In the genomic region with DNA sequence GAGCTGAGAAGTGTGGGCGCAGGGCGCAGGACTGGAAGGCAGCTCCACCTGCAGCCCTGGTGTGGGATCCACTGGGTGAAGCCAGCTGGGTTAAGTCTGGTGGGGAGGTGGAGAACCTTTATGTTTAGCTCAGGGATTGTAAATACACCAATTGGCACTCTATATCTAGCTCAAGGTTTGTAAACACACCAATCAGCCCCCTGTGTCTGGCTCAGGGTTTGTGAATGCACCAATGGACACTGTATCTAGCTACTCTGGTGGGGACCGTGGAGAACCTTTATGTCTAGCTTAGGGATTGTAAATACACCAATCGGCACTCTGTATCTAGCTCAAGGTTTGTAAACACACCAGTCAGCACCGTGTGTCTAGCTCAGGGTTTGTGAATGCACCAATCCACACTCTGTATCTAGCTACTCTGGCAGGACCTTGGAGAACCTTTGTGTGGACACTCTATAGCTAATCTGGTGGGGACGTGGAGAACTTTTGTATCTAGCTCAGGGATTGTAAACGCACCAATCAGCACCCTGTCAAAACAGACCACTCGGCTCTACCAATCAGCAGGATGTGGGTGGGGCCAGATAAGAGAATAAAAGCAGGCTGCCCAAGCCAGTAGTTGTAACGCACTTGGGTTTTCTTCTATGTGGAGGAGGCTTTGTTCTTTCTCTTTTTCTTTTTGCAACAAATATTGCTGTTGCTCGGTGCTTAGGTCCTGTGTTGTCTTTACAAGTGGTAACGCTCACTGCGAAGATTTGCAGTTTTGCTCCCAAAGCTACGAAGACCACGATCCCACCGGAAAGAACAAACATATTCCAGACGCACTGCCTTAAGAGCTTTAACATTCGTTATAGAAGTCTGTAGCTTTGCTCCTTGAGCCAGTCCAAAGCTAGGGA, we compare ENCODE assay signal across 6 cellular contexts. TPM values are rescaled to one million over a fixed set of nuclear protein-coding genes. Genes with fewer than 3 reads are reported as not detected.
DNase-seq lines count a peak whose midpoint lies in the region; FAIRE-seq and TF ChIP-seq lines count a peak whose summit lies in the region.
"Not testable (repeated sequence)": the region's sequence is repeated elsewhere in the genome, so short reads cannot be mapped to it uniquely, and the experiment has no call there.

No MANE protein-coding gene starts in this region.

- in situ Hi-C loops in mammary epithelial cell (cut with MboI; ENCODE audit: low sequenced_read_pairs in 2 of 2): not testable (repeated sequence)

- 86% methylated on average over 14 of the region's 17 CpGs for WGBS in mammary epithelial cell (ENCODE audit: low coverage, missing lambda C conversion rate)
- 80 to 85% methylated on average over 17 of the region's 17 CpGs for WGBS in sigmoid colon, 2 donors

- peaks cover 30% of the 10 kb centered on the region for H3K9me3 ChIP-seq in BLaER1
- H3K9me3 ChIP-seq in Loucy (ENCODE audit: insufficient read depth, low read depth, low read length); keratinocyte (ENCODE audit: control insufficient read depth, low read depth, low read length); sigmoid colon: not testable (repeated sequence)
- peaks cover 20% of the 10 kb centered on the region for H3K9me3 ChIP-seq in mammary epithelial cell (replicated peaks; ENCODE audit: insufficient read depth, low read length)

- H3F3A ChIP-seq in Loucy (ENCODE audit: low read depth): not testable (repeated sequence)

- not testable (repeated sequence) for H3K9me2 ChIP-seq in Loucy (replicated peaks; ENCODE audit: low read depth, low read length)

- H3K4me1 ChIP-seq in BLaER1 (peaks cover 45% of the 10 kb centered on the region), Loucy (ENCODE audit: insufficient read depth, low read length, poor library complexity, severe bottlenecking) (peaks cover 31% of the 10 kb centered on the region), mammary epithelial cell (ENCODE audit: insufficient read depth, low read length) (peaks cover 27% of the 10 kb centered on the region), keratinocyte (ENCODE audit: control insufficient read depth, extremely low read depth, insufficient read depth, low read length) (peaks cover 17% of the 10 kb centered on the region), sigmoid colon (peaks cover 0 to 36% (median 28%) of the 10 kb centered on the region in 4 donors)

- peaks cover 15% of the 10 kb centered on the region; the same call in 1 of the 2 replicates for H3K36me3 ChIP-seq in BLaER1
- not testable (repeated sequence) for H3K36me3 ChIP-seq in Loucy (ENCODE audit: insufficient read depth, low read length); mammary epithelial cell (ENCODE audit: insufficient read depth, low read length)
- peaks cover 11 to 14% of the 10 kb centered on the region in 2 experiments for H3K36me3 ChIP-seq in keratinocyte (ENCODE audit: control insufficient read depth in 2 of 2, extremely low read depth in 1 of 2, insufficient read depth in 2 of 2, low read length in 2 of 2)
- peaks cover 0 to 13% (median 5%) of the 10 kb centered on the region in 4 donors for H3K36me3 ChIP-seq in sigmoid colon

- TF ChIP-seq CTCF in Loucy (conservative IDR thresholded peaks at IDR 0.05; ENCODE audit: low read length); keratinocyte (optimal IDR thresholded peaks at IDR 0.05 in 1 of 3, IDR thresholded peaks at IDR 0.05 in 1 of 3, conservative IDR thresholded peaks at IDR 0.05 in 1 of 3; ENCODE audit: extremely low read depth in 1 of 3, insufficient read depth in 2 of 3, low read length in 3 of 3); sigmoid colon (IDR thresholded peaks at IDR 0.05): not testable (repeated sequence)
- TF ChIP-seq CTCF in mammary epithelial cell (conservative IDR thresholded peaks at IDR 0.05 in 1 of 2, IDR thresholded peaks at IDR 0.05 in 1 of 2; ENCODE audit: extremely low read depth in 1 of 2, insufficient read depth in 1 of 2, low read depth in 1 of 2, low read length in 2 of 2): peak in 1 of 2 donors; percentile 6

- DNase-seq in T1000 (lab: John Stamatoyannopoulos, UW) (peak; percentile 62), sigmoid colon (peak; percentile 60)
- DNase-seq in mammary epithelial cell; keratinocyte (ENCODE audit: low read depth, low spot score): not testable (repeated sequence)

- not testable (repeated sequence) for FAIRE-seq in keratinocyte (lab: Jason Lieb, UNC)

- intact Hi-C loops in mammary epithelial cell (cut with micrococcal nuclease) (loop anchor here (1.0 kb wide), 1 partner anchor 211 kb away; no protein-coding TSS in a partner anchor), sigmoid colon (cut with DNase I) (loop anchor here (10.0 kb wide), 1 partner anchor 116 kb away; no protein-coding TSS in a partner anchor)

- H4K20me1 ChIP-seq in BLaER1; Loucy (ENCODE audit: insufficient read depth, low read length, poor library complexity, severe bottlenecking); mammary epithelial cell (ENCODE audit: insufficient read depth, low read length); keratinocyte (ENCODE audit: control insufficient read depth, extremely low read depth, insufficient read depth, low read length): not testable (repeated sequence)

- TF ChIP-seq EP300 in sigmoid colon (IDR thresholded peaks at IDR 0.05): not testable (repeated sequence)

- CTCF ChIA-PET in mammary epithelial cell (lab: Charles Lee; ENCODE audit: low non-redundant PET): not testable (repeated sequence)

- H3K27ac ChIP-seq in BLaER1: peak overlapping the region; percentile 81
- H3K27ac ChIP-seq in mammary epithelial cell (ENCODE audit: insufficient read depth, low read depth, low read length); keratinocyte (ENCODE audit: control insufficient read depth, insufficient read depth, low read length): not testable (repeated sequence)
- peak overlapping the region; percentile 73 to 87 (median 77) for H3K27ac ChIP-seq in sigmoid colon

- H3K4me3 ChIP-seq in BLaER1 (peak overlapping the region; percentile 74), Loucy (ENCODE audit: low read length, poor library complexity, severe bottlenecking) (peak overlapping the region; percentile 66), mammary epithelial cell (replicated peaks in 1 of 3; ENCODE audit: insufficient read depth in 1 of 3, low read depth in 2 of 3, low read length in 3 of 3) (peak overlapping the region in 1 of 3 experiments; percentile 54), keratinocyte (ENCODE audit: control insufficient read depth in 2 of 3, extremely low read depth in 1 of 3, insufficient read depth in 2 of 3, low read depth in 1 of 3, low read length in 3 of 3) (peak overlapping the region in 2 of 3 experiments; percentile 45 to 51), sigmoid colon (peak overlapping the region; percentile 29 to 60 (median 52))

- TF ChIP-seq POLR2A in sigmoid colon (IDR thresholded peaks at IDR 0.05): not testable (repeated sequence)

- dilution Hi-C loops in mammary epithelial cell (cut with HindIII; ENCODE audit: low sequenced_read_pairs); keratinocyte (cut with MboI; ENCODE audit: extremely low pct_ligation_motif_present, low sequenced_read_pairs): not testable (repeated sequence)

- H3K79me2 ChIP-seq in Loucy (ENCODE audit: insufficient read depth, low read length): peaks cover 26% of the 10 kb centered on the region
- H3K79me2 ChIP-seq in mammary epithelial cell (ENCODE audit: insufficient read depth, low read length): peaks cover 31% of the 10 kb centered on the region
- H3K79me2 ChIP-seq in keratinocyte (ENCODE audit: control insufficient read depth, insufficient read depth, low read length): peaks cover 32% of the 10 kb centered on the region

- H3K9ac ChIP-seq in BLaER1 (peak overlapping the region; percentile 79), Loucy (ENCODE audit: low read depth, low read length, poor library complexity, severe bottlenecking) (peak overlapping the region; percentile 71), keratinocyte (ENCODE audit: control insufficient read depth, extremely low read depth, insufficient read depth, low read length) (peak overlapping the region; percentile 58)
- H3K9ac ChIP-seq in mammary epithelial cell (ENCODE audit: insufficient read depth, low read length): not testable (repeated sequence)

- H3K27me3 ChIP-seq in BLaER1; Loucy (ENCODE audit: insufficient read depth, low read length, poor library complexity, severe bottlenecking); mammary epithelial cell (ENCODE audit: insufficient read depth, low read length); keratinocyte (ENCODE audit: control insufficient read depth, extremely low read depth, insufficient read depth, low read length); sigmoid colon: not testable (repeated sequence)

- peak overlapping the region; percentile 91 for H3K4me2 ChIP-seq in BLaER1
- peak overlapping the region; percentile 90 for H3K4me2 ChIP-seq in Loucy (ENCODE audit: low read depth, low read length, poor library complexity, severe bottlenecking)
- peak overlapping the region; percentile 61 for H3K4me2 ChIP-seq in mammary epithelial cell (ENCODE audit: insufficient read depth, low read depth, low read length)
- H3K4me2 ChIP-seq in keratinocyte (ENCODE audit: control insufficient read depth, extremely low read depth, insufficient read depth, low read depth, low read length): peak overlapping the region; percentile 75

- not testable (repeated sequence) for H2AFZ ChIP-seq in Loucy (ENCODE audit: low read length); keratinocyte (ENCODE audit: control insufficient read depth, low read length)
- peak overlapping the region; percentile 84 for H2AFZ ChIP-seq in mammary epithelial cell (ENCODE audit: low read depth, low read length)

- not testable (repeated sequence) for H3K9me1 ChIP-seq in keratinocyte (ENCODE audit: control insufficient read depth, extremely low read depth, insufficient read depth, low read length)

- BruUV-seq in mammary epithelial cell (replicated peaks; lab: Mats Ljungman, UMichigan): TSS peak; percentile 8

RNA-seq across cellular contexts. Expression of gene TMEM14C, which starts 1.7 kb away (rescaled TPM):
- total RNA-seq in mammary epithelial cell (100 to 1,000 TPM in 1 of 2 donors, 10 to 100 TPM in 1; 90.0 to 113 TPM), sigmoid colon (100 to 1,000 TPM; 115 to 199 (median 170) TPM)
- polyA plus RNA-seq in mammary epithelial cell (168 TPM), keratinocyte (245 to 304 TPM (median 246 TPM) in 3 replicates), sigmoid colon (100 to 1,000 TPM in 2 of 3 donors, 10 to 100 TPM in 1; 86.0 to 130 (median 110) TPM)
- polyA minus RNA-seq in mammary epithelial cell (42.8 TPM), keratinocyte (29.3 to 97.4 TPM (median 80.2 TPM) in 3 replicates)
- polyA plus RNA-seq in keratinocyte (2011; ENCODE audit: low read depth): 56.7 TPM
- polyA plus RNA-seq in keratinocyte (2011; cell fraction: cytosol; rRNA removed): 228 and 376 TPM in 2 replicates
- polyA plus RNA-seq in keratinocyte (2011; cell fraction: nucleus; rRNA removed): 120 and 159 TPM in 2 replicates
- 161 and 186 TPM in 2 replicates for polyA plus RNA-seq in keratinocyte (2012; ENCODE audit: low replicate concordance)
- polyA minus RNA-seq in keratinocyte (2011; cell fraction: cytosol; rRNA and poly(A)+ RNA removed): 88.8 TPM
- polyA minus RNA-seq in keratinocyte (2011; cell fraction: nucleus; rRNA and poly(A)+ RNA removed): 21.6 and 34.7 TPM in 2 replicates

RNA-seq across cellular contexts. Expression of gene TMEM14B, which starts 26.4 kb away (rescaled TPM):
- 10 to 100 TPM; 39.3 to 63.5 TPM for total RNA-seq in mammary epithelial cell
- polyA plus RNA-seq in mammary epithelial cell: 67.5 TPM
- polyA minus RNA-seq in mammary epithelial cell: 51.4 TPM
- 86.2 to 157 TPM (median 96.2 TPM) in 3 replicates for polyA plus RNA-seq in keratinocyte
- polyA plus RNA-seq in keratinocyte (2011; ENCODE audit: low read depth): 24.1 TPM
- polyA plus RNA-seq in keratinocyte (2011; cell fraction: cytosol; rRNA removed): 84.7 and 117 TPM in 2 replicates
- 25.9 and 36.5 TPM in 2 replicates for polyA plus RNA-seq in keratinocyte (2011; cell fraction: nucleus; rRNA removed)
- 52.9 and 85.5 TPM in 2 replicates for polyA plus RNA-seq in keratinocyte (2012; ENCODE audit: low replicate concordance)
- polyA minus RNA-seq in keratinocyte: 11.0 to 59.4 TPM (median 31.0 TPM) in 3 replicates
- 34.9 TPM for polyA minus RNA-seq in keratinocyte (2011; cell fraction: cytosol; rRNA and poly(A)+ RNA removed)
- 6.2 and 12.6 TPM in 2 replicates for polyA minus RNA-seq in keratinocyte (2011; cell fraction: nucleus; rRNA and poly(A)+ RNA removed)
- 100 to 1,000 TPM in 2 of 4 donors, 10 to 100 TPM in 2; 51.5 to 124 (median 98.2) TPM for total RNA-seq in sigmoid colon
- polyA plus RNA-seq in sigmoid colon: 10 to 100 TPM; 55.7 to 97.3 (median 79.8) TPM

RNA-seq across cellular contexts. Expression of gene PAK1IP1, which starts 26.4 kb away (rescaled TPM):
- total RNA-seq in mammary epithelial cell (10 to 100 TPM; 14.8 to 24.7 TPM), sigmoid colon (10 to 100 TPM in 2 of 4 donors, 1 to 10 TPM in 2; 6.6 to 14.6 (median 11.8) TPM)
- polyA plus RNA-seq in mammary epithelial cell (23.8 TPM), keratinocyte (23.8 to 36.3 TPM (median 33.0 TPM) in 3 replicates), sigmoid colon (10 to 100 TPM in 2 of 3 donors, 1 to 10 TPM in 1; 7.6 to 14.3 (median 10.8) TPM)
- polyA minus RNA-seq in mammary epithelial cell (9.8 TPM), keratinocyte (5.9 to 14.9 TPM (median 13.6 TPM) in 3 replicates)
- polyA plus RNA-seq in keratinocyte (2011; ENCODE audit: low read depth): 32.5 TPM
- 18.5 and 34.0 TPM in 2 replicates for polyA plus RNA-seq in keratinocyte (2011; cell fraction: cytosol; rRNA removed)
- polyA plus RNA-seq in keratinocyte (2011; cell fraction: nucleus; rRNA removed): 16.7 and 26.0 TPM in 2 replicates
- polyA plus RNA-seq in keratinocyte (2012; ENCODE audit: low replicate concordance): 18.9 and 26.3 TPM in 2 replicates
- polyA minus RNA-seq in keratinocyte (2011; cell fraction: cytosol; rRNA and poly(A)+ RNA removed): 9.4 TPM
- 5.8 and 6.7 TPM in 2 replicates for polyA minus RNA-seq in keratinocyte (2011; cell fraction: nucleus; rRNA and poly(A)+ RNA removed)

RNA-seq across cellular contexts. Expression of gene C6orf52, which starts 26.8 kb away (rescaled TPM):
- total RNA-seq in mammary epithelial cell (under 1 TPM in 1 of 2 donors, not detected in 1; 0.50 TPM), sigmoid colon (not detected)
- polyA plus RNA-seq in mammary epithelial cell (0.60 TPM), keratinocyte (not detected in 3 replicates), sigmoid colon (1 to 10 TPM in 1 of 3 donors, not detected in 2; 1.3 TPM)
- polyA minus RNA-seq in mammary epithelial cell (not detected), keratinocyte (not detected in 3 replicates)
- 0.81 TPM for polyA plus RNA-seq in keratinocyte (2011; ENCODE audit: low read depth)
- polyA plus RNA-seq in keratinocyte (2011; cell fraction: cytosol; rRNA removed): not detected in 2 replicates
- polyA plus RNA-seq in keratinocyte (2011; cell fraction: nucleus; rRNA removed): not detected in 2 replicates
- polyA plus RNA-seq in keratinocyte (2012; ENCODE audit: low replicate concordance): 1.2 TPM in 1 of 2 replicates, not detected in the other
- polyA minus RNA-seq in keratinocyte (2011; cell fraction: cytosol; rRNA and poly(A)+ RNA removed): not detected
- polyA minus RNA-seq in keratinocyte (2011; cell fraction: nucleus; rRNA and poly(A)+ RNA removed): not detected in 2 replicates
